2 cellular contexts compared by ENCODE assay signal in the genomic region with DNA sequence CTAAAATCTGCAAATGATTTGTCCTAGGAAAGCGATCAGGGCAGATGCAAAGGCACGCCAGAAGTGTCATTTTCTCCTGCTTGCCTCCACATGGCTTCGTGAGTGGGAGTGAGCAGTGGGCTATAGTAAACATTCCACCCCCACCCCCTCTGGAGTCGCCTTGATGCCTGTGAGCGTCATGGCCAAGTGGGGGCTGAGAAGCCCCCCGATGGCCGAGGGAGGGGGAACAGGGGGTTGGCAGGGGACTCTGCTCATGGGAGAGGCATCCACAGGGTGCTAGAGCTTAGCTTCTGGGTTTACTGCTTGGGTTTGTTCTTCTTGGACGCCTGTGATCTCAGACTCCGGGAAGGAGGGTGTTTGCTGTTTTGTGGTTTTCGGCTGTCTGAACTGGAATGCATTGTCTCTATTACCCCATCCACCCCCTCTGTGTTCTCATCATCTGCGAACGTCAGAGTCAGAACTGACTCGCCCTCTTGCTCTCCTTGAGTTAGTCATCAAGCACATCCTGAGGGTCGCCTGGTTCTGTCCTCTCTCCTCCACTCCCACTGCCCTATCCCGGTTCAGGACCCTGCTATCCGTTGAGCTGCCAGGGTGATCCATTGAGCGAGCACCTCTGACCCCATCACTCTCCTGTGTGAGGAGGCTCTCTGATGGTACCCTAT.
A peak's percentile ranks its signal among the peaks of the same experiment; 100 is the strongest.
TF ChIP-seq lines count a peak whose summit lies in the region.

No MANE protein-coding gene starts in this region.

TF ChIP-seq in A549, 52 proteins besides CTCF, POLR2A, EP300 and RAD21 (continued from another document and continues in another):
- peak; percentile 19 for TF ChIP-seq POLR2AphosphoS2 (conservative IDR thresholded peaks at IDR 0.05; ENCODE audit: low read length)
- no peak for TF ChIP-seq CHD2 (IDR thresholded peaks at IDR 0.05; ENCODE audit: low read length, partially characterized antibody)
- TF ChIP-seq NR3C1 (IDR thresholded peaks at IDR 0.05) = no peak; the same call in 2 of the 3 replicates
- TF ChIP-seq EHMT2 (IDR thresholded peaks at IDR 0.05; ENCODE audit: low read depth) = no peak
- peak; percentile 96 for TF ChIP-seq HOXB5 (CRISPR knock-in tag; IDR thresholded peaks at IDR 0.05)
- TF ChIP-seq FOSB (CRISPR knock-in tag; IDR thresholded peaks at IDR 0.05) = peak; percentile 25; the same call in 1 of the 2 replicates
- TF ChIP-seq, protein P1, sequence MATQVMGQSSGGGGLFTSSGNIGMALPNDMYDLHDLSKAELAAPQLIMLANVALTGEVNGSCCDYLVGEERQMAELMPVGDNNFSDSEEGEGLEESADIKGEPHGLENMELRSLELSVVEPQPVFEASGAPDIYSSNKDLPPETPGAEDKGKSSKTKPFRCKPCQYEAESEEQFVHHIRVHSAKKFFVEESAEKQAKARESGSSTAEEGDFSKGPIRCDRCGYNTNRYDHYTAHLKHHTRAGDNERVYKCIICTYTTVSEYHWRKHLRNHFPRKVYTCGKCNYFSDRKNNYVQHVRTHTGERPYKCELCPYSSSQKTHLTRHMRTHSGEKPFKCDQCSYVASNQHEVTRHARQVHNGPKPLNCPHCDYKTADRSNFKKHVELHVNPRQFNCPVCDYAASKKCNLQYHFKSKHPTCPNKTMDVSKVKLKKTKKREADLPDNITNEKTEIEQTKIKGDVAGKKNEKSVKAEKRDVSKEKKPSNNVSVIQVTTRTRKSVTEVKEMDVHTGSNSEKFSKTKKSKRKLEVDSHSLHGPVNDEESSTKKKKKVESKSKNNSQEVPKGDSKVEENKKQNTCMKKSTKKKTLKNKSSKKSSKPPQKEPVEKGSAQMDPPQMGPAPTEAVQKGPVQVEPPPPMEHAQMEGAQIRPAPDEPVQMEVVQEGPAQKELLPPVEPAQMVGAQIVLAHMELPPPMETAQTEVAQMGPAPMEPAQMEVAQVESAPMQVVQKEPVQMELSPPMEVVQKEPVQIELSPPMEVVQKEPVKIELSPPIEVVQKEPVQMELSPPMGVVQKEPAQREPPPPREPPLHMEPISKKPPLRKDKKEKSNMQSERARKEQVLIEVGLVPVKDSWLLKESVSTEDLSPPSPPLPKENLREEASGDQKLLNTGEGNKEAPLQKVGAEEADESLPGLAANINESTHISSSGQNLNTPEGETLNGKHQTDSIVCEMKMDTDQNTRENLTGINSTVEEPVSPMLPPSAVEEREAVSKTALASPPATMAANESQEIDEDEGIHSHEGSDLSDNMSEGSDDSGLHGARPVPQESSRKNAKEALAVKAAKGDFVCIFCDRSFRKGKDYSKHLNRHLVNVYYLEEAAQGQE (IDR thresholded peaks at IDR 0.05) = no peak; the same call in 1 of the 2 replicates
- no peak for TF ChIP-seq KDM5A (IDR thresholded peaks at IDR 0.05)
- no peak for TF ChIP-seq KDM1A (IDR thresholded peaks at IDR 0.05; ENCODE audit: low read depth)
- TF ChIP-seq HOXA7 (CRISPR knock-in tag; IDR thresholded peaks at IDR 0.05) = peak; percentile 59
- TF ChIP-seq, protein P2, sequence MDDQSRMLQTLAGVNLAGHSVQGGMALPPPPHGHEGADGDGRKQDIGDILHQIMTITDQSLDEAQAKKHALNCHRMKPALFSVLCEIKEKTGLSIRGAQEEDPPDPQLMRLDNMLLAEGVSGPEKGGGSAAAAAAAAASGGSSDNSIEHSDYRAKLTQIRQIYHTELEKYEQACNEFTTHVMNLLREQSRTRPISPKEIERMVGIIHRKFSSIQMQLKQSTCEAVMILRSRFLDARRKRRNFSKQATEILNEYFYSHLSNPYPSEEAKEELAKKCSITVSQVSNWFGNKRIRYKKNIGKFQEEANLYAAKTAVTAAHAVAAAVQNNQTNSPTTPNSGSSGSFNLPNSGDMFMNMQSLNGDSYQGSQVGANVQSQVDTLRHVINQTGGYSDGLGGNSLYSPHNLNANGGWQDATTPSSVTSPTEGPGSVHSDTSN (IDR thresholded peaks at IDR 0.05) = peak; percentile 60
- TF ChIP-seq HEYL (CRISPR knock-in tag; IDR thresholded peaks at IDR 0.05) = peak; percentile 93
- TF ChIP-seq MYC (IDR thresholded peaks at IDR 0.05; ENCODE audit: borderline replicate concordance, low read length) = no peak
- peak; percentile 99 for TF ChIP-seq HOXB13 (CRISPR knock-in tag; IDR thresholded peaks at IDR 0.05; ENCODE audit: low read depth)
- TF ChIP-seq, protein P3, sequence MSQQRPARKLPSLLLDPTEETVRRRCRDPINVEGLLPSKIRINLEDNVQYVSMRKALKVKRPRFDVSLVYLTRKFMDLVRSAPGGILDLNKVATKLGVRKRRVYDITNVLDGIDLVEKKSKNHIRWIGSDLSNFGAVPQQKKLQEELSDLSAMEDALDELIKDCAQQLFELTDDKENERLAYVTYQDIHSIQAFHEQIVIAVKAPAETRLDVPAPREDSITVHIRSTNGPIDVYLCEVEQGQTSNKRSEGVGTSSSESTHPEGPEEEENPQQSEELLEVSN (IDR thresholded peaks at IDR 0.05; ENCODE audit: borderline replicate concordance, low read depth) = peak; percentile 41; the same call in 1 of the 2 replicates
- TF ChIP-seq ZFP36 (IDR thresholded peaks at IDR 0.05; ENCODE audit: borderline replicate concordance, partially characterized antibody) = no peak
- no peak for TF ChIP-seq HDAC2 (IDR thresholded peaks at IDR 0.05)
- TF ChIP-seq, protein P4, sequence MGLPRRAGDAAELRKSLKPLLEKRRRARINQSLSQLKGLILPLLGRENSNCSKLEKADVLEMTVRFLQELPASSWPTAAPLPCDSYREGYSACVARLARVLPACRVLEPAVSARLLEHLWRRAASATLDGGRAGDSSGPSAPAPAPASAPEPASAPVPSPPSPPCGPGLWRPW (IDR thresholded peaks at IDR 0.05) = peak; percentile 74
- 0 out of 2 replicates have a peak, but pooled peaks have one; percentile 6 for TF ChIP-seq ESRRA (IDR thresholded peaks at IDR 0.05; ENCODE audit: borderline replicate concordance, low read length)
- peak; percentile 42 for TF ChIP-seq SMC3 (IDR thresholded peaks at IDR 0.05)
- peak; percentile 95 to 99 for TF ChIP-seq JUN (IDR thresholded peaks at IDR 0.05)
- TF ChIP-seq NPAS2 (CRISPR knock-in tag; IDR thresholded peaks at IDR 0.05; ENCODE audit: borderline replicate concordance) = 0 out of 2 replicates have a peak, but pooled peaks have one; percentile 49
- TF ChIP-seq RNF2 (IDR thresholded peaks at IDR 0.05; ENCODE audit: borderline replicate concordance, low read depth) = no peak
- TF ChIP-seq, protein P5, sequence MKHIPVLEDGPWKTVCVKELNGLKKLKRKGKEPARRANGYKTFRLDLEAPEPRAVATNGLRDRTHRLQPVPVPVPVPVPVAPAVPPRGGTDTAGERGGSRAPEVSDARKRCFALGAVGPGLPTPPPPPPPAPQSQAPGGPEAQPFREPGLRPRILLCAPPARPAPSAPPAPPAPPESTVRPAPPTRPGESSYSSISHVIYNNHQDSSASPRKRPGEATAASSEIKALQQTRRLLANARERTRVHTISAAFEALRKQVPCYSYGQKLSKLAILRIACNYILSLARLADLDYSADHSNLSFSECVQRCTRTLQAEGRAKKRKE (CRISPR knock-in tag; IDR thresholded peaks at IDR 0.05; ENCODE audit: low read depth) = peak; percentile 93
- peak; percentile 94 for TF ChIP-seq TP53 (CRISPR knock-in tag; IDR thresholded peaks at IDR 0.05)
- no peak for TF ChIP-seq SREBF2 (IDR thresholded peaks at IDR 0.05)
- no peak for TF ChIP-seq CBX8 (IDR thresholded peaks at IDR 0.05)
- peak; percentile 94 for TF ChIP-seq FOSL2 (IDR thresholded peaks at IDR 0.05)
- TF ChIP-seq FOSL2 (CRISPR knock-in tag; IDR thresholded peaks at IDR 0.05) = peak; percentile 97
- TF ChIP-seq RARB (CRISPR knock-in tag; IDR thresholded peaks at IDR 0.05) = peak; percentile 43
- TF ChIP-seq JUNB (IDR thresholded peaks at IDR 0.05) = peak; percentile 96
- no peak for TF ChIP-seq PHF8 (IDR thresholded peaks at IDR 0.05; ENCODE audit: borderline replicate concordance, low read depth)
- TF ChIP-seq CHD4 (IDR thresholded peaks at IDR 0.05; ENCODE audit: borderline replicate concordance) = no peak

TF ChIP-seq in WTC11, 78 proteins besides CTCF, POLR2A, EP300 and RAD21 (continued from another document):
- TF ChIP-seq, protein P6, sequence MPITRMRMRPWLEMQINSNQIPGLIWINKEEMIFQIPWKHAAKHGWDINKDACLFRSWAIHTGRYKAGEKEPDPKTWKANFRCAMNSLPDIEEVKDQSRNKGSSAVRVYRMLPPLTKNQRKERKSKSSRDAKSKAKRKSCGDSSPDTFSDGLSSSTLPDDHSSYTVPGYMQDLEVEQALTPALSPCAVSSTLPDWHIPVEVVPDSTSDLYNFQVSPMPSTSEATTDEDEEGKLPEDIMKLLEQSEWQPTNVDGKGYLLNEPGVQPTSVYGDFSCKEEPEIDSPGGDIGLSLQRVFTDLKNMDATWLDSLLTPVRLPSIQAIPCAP (CRISPR knock-in tag; IDR thresholded peaks at IDR 0.05) = no peak
- TF ChIP-seq NR2C2 (CRISPR knock-in tag; IDR thresholded peaks at IDR 0.05) = no peak
- no peak for TF ChIP-seq SMAD4 (CRISPR knock-in tag; IDR thresholded peaks at IDR 0.05)
- TF ChIP-seq IRF2 (CRISPR knock-in tag; IDR thresholded peaks at IDR 0.05; ENCODE audit: borderline replicate concordance, low read depth) = no peak
- TF ChIP-seq, protein P7, sequence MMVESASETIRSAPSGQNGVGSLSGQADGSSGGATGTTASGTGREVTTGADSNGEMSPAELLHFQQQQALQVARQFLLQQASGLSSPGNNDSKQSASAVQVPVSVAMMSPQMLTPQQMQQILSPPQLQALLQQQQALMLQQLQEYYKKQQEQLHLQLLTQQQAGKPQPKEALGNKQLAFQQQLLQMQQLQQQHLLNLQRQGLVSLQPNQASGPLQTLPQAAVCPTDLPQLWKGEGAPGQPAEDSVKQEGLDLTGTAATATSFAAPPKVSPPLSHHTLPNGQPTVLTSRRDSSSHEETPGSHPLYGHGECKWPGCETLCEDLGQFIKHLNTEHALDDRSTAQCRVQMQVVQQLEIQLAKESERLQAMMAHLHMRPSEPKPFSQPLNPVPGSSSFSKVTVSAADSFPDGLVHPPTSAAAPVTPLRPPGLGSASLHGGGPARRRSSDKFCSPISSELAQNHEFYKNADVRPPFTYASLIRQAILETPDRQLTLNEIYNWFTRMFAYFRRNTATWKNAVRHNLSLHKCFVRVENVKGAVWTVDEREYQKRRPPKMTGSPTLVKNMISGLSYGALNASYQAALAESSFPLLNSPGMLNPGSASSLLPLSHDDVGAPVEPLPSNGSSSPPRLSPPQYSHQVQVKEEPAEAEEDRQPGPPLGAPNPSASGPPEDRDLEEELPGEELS (CRISPR knock-in tag; IDR thresholded peaks at IDR 0.05) = no peak
